ENCODE assay signal across 24 cellular contexts in genomic region chr14:40394634-40395340, GRCh38.
DNase-seq lines count a peak whose midpoint lies in the region; TF ChIP-seq lines count a peak whose summit lies in the region.
"Had no signal": no experiment of that assay in that cellular context is flagged by ENCODE, and none has a peak within 500 bp of the region (broad histone marks: within the 10 kb centered on the region; RNA-seq: fewer than 3 reads in every experiment).

No MANE protein-coding gene starts in this region.

- DNase-seq in MCF 10A (ENCODE audit: unreplicated experiment) (peak; percentile 33), breast epithelium (ENCODE audit: low spot score in 2 of 2) (no peak), fibroblast of mammary gland (ENCODE audit: low read depth) (peak; percentile 19), smooth muscle cell (lab: John Stamatoyannopoulos, UW; ENCODE audit: unreplicated experiment) (no peak), H7 (no peak), CD1c-positive myeloid dendritic cell (ENCODE audit: extremely low spot score) (no peak)
- DNase-seq in activated CD4-positive, CD25-positive, alpha-beta regulatory T cell (lab: John Stamatoyannopoulos, UW) = no peak
- DNase-seq: AML-193; C1 segment of cervical spinal cord; Calu3; CD8-positive, alpha-beta memory T cell; DMS153; GM23248; KBM-7; MV-4-11; NCI-H1105 treated with DMSO at 0.1 percent for 48 hours; NCI-H2029 treated with DMSO at 0.1 percent for 48 hours; NCI-H345; NCI-H524; NCI-H82; Right ventricle myocardium superior; SW 1271 had no signal

- TF ChIP-seq CTCF in MCF 10A (IDR thresholded peaks at IDR 0.05; ENCODE audit: unreplicated experiment) = no peak
- no peak for TF ChIP-seq CTCF in breast epithelium (IDR thresholded peaks at IDR 0.05)
- no peak for TF ChIP-seq CTCF in SU-DHL-6 (IDR thresholded peaks at IDR 0.05; ENCODE audit: insufficient read depth, low read length, poor library complexity, severe bottlenecking)
- TF ChIP-seq CTCF in fibroblast of mammary gland (conservative IDR thresholded peaks at IDR 0.05; ENCODE audit: control insufficient read depth, insufficient read depth, low read depth, low read length) = no peak
- no peak for TF ChIP-seq CTCF in smooth muscle cell (IDR thresholded peaks at IDR 0.05; ENCODE audit: borderline replicate concordance, insufficient read depth, poor library complexity, severe bottlenecking)

- H3K27me3 ChIP-seq in breast epithelium = no peaks in the 10 kb centered on the region
- no peaks in the 10 kb centered on the region for H3K27me3 ChIP-seq in SU-DHL-6 (ENCODE audit: low read length)
- no peaks in the 10 kb centered on the region for H3K27me3 ChIP-seq in smooth muscle cell (ENCODE audit: low read depth)
- no peaks in the 10 kb centered on the region for H3K27me3 ChIP-seq in H7 (ENCODE audit: control insufficient read depth, insufficient read depth, low read length)

- H3K36me3 ChIP-seq in breast epithelium = no peaks in the 10 kb centered on the region
- no peaks in the 10 kb centered on the region for H3K36me3 ChIP-seq in SU-DHL-6 (ENCODE audit: low read length)
- H3K36me3 ChIP-seq in smooth muscle cell (ENCODE audit: low read depth) = no peaks in the 10 kb centered on the region
- H3K36me3 ChIP-seq in H7 (replicated peaks; ENCODE audit: control insufficient read depth, insufficient read depth, low read length) = no peaks in the 10 kb centered on the region

- no peaks in the 10 kb centered on the region for H3K4me1 ChIP-seq in breast epithelium
- no peaks in the 10 kb centered on the region for H3K4me1 ChIP-seq in smooth muscle cell (ENCODE audit: low read depth)

- H3K79me2 ChIP-seq in SU-DHL-6 (ENCODE audit: insufficient read depth, low read length) (no peaks in the 10 kb centered on the region), smooth muscle cell (ENCODE audit: low read depth) (no peaks in the 10 kb centered on the region)

- no peaks in the 10 kb centered on the region for H3K9me2 ChIP-seq in SU-DHL-6 (replicated peaks; ENCODE audit: insufficient read depth, low read length)

- no peaks in the 10 kb centered on the region for H4K20me1 ChIP-seq in SU-DHL-6 (ENCODE audit: low read depth, low read length)
- H4K20me1 ChIP-seq in smooth muscle cell (ENCODE audit: low read depth) = no peaks in the 10 kb centered on the region

- H3K4me3 ChIP-seq in breast epithelium (no peak overlapping the region), SU-DHL-6 (ENCODE audit: insufficient read depth, low read length, poor library complexity, severe bottlenecking) (no peak overlapping the region), fibroblast of mammary gland (ENCODE audit: control insufficient read depth, low read depth, low read length) (no peak overlapping the region), smooth muscle cell (no peak overlapping the region), H7 (ENCODE audit: insufficient read depth, low read depth, low read length) (no peak overlapping the region)
- H3K4me3 ChIP-seq: GM23248 had no signal

- H3K36me3 Mint-ChIP-seq in MCF 10A (ENCODE audit: insufficient read depth, unreplicated experiment) = no peaks in the 10 kb centered on the region
- H3K36me3 Mint-ChIP-seq: CD8-positive, alpha-beta memory T cell had no signal

- H3K4me2 ChIP-seq in SU-DHL-6 (ENCODE audit: low read depth, low read length, poor library complexity, severe bottlenecking) (peak overlapping the region; percentile 9), smooth muscle cell (peak overlapping the region; percentile 66)

- H2AFZ ChIP-seq in SU-DHL-6 (ENCODE audit: low read depth, low read length, severe bottlenecking) (peak overlapping the region; percentile 82), smooth muscle cell (ENCODE audit: low read depth) (no peak overlapping the region)
- H2AFZ ChIP-seq: GM23248 had no signal

- no peak overlapping the region for H3K27ac Mint-ChIP-seq in MCF 10A (ENCODE audit: low read depth, unreplicated experiment)
- H3K27ac Mint-ChIP-seq: CD8-positive, alpha-beta memory T cell had no signal

- no peak for TF ChIP-seq POLR2A in breast epithelium (IDR thresholded peaks at IDR 0.05)

- WGBS in smooth muscle cell (ENCODE audit: low lambda C conversion rate) = 40% methylated on average over 3 of the region's 3 CpGs

- no TSS peak for BruUV-seq in MCF 10A (replicated peaks; lab: Mats Ljungman, UMichigan)

- no peak overlapping the region for H3K27ac ChIP-seq in breast epithelium
- no peak overlapping the region for H3K27ac ChIP-seq in SU-DHL-6 (ENCODE audit: low read depth, low read length)
- peak overlapping the region; percentile 73 for H3K27ac ChIP-seq in smooth muscle cell (ENCODE audit: low read depth)
- H3K27ac ChIP-seq: 22Rv1, GM23248 had no signal

- CTCF ChIA-PET in MCF 10A (lab: Yijun Ruan, JAX) = no interaction called here

- H3K27me3 Mint-ChIP-seq in MCF 10A (ENCODE audit: insufficient read depth, unreplicated experiment) = no peaks in the 10 kb centered on the region
- H3K27me3 Mint-ChIP-seq: CD8-positive, alpha-beta memory T cell had no signal

- intact Hi-C loops in MCF 10A (cut with micrococcal nuclease) (no loop called here), breast epithelium (cut with DNase I; ENCODE audit: low total_unique reads) (no loop called here)

- H3K9me3 Mint-ChIP-seq in MCF 10A (ENCODE audit: unreplicated experiment) = no peaks in the 10 kb centered on the region

- POLR2A ChIA-PET in MCF 10A (lab: Yijun Ruan, JAX) = interaction anchor here (0.6 to 1.8 kb wide), 6 partner anchors 19 to 227 kb away, joined by 3 to 7 read pairs (median 4); no protein-coding TSS in a partner anchor

- H3K9ac ChIP-seq in SU-DHL-6 (ENCODE audit: low read length) = no peak overlapping the region
- no peak overlapping the region for H3K9ac ChIP-seq in smooth muscle cell (ENCODE audit: low read depth)
- H3K9ac ChIP-seq: GM23248 had no signal

- H3K4me1 Mint-ChIP-seq in MCF 10A (ENCODE audit: insufficient read depth, unreplicated experiment) = peaks cover 18% of the 10 kb centered on the region
- H3K4me1 Mint-ChIP-seq: CD8-positive, alpha-beta memory T cell had no signal

- no peaks in the 10 kb centered on the region for H3F3A ChIP-seq in SU-DHL-6 (ENCODE audit: insufficient read depth)
- no peaks in the 10 kb centered on the region for H3F3A ChIP-seq in smooth muscle cell (ENCODE audit: low read depth)

- H3K4me3 Mint-ChIP-seq in MCF 10A (ENCODE audit: unreplicated experiment) = no peak overlapping the region
- H3K4me3 Mint-ChIP-seq: CD8-positive, alpha-beta memory T cell had no signal

- no peaks in the 10 kb centered on the region for H3K9me3 ChIP-seq in breast epithelium
- no peaks in the 10 kb centered on the region for H3K9me3 ChIP-seq in SU-DHL-6 (ENCODE audit: insufficient read depth, low read length)
- no peaks in the 10 kb centered on the region for H3K9me3 ChIP-seq in smooth muscle cell (replicated peaks; ENCODE audit: low read depth)

Comparison
In these comparisons a context has a peak if more than half of its experiments do, and no peak if none do; other contexts are left out.
1. DNase-seq: peak in MCF 10A (single experiment) and fibroblast of mammary gland (single experiment); none in breast epithelium (0 of 2), smooth muscle cell (single experiment), activated CD4-positive, CD25-positive, alpha-beta regulatory T cell (0 of 4), H7 (single experiment) and CD1c-positive myeloid dendritic cell (single experiment).